ENCODE assay signal across 17 cellular contexts in the genomic region with DNA sequence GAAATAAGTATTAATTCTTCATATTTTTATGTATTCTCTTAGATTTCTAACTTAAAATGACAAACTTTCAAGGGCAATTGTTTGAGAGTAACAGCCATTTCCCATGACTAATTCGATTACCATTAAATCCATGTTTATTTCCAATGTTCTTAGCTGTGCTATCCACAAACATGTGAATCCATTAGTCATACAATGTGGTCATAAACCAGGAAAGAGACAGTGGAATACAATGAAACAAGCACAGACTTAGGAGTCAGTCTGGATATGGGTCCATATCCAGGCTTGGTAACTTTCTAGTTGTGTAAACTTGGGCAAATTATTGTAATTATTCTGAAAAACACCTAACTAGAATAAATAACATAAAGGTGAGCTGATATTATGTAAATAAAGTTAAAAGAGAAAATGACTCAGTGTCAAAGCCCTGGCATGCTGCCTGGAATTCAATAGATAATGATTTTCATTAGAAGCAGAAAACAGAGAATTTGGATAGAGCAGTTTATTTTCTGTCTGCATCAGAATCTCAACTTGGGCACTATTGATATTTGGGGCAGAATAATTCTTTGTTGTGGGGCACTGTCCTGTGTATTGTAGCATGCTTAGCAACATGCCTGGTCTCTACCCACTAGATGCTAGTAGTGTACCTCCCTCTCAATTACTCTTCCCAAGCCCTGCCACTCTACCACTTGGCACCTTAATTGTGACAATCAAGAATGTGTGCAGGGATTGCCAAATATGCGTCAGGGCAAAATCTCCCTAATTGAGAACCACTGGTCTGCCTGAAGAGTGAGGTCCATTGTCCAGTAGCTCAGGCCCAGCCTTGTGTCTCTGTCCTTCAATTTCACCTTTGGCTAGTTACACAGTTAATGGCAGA. TPM values are rescaled to one million over a fixed set of nuclear protein-coding genes. Genes with fewer than 3 reads are reported as not detected.
DNase-seq lines count a peak whose midpoint lies in the region; ATAC-seq, FAIRE-seq and TF ChIP-seq lines count a peak whose summit lies in the region.
"Had no signal": no experiment of that assay in that cellular context is flagged by ENCODE, and none has a peak within 500 bp of the region (broad histone marks: within the 10 kb centered on the region; RNA-seq: fewer than 3 reads in every experiment).

No MANE protein-coding gene starts in this region.

- H3K4me3 ChIP-seq in A549 = no peak overlapping the region
- no peak overlapping the region for H3K4me3 ChIP-seq in MG63
- H3K4me3 ChIP-seq in right atrium auricular region = no peak overlapping the region
- no peak overlapping the region for H3K4me3 ChIP-seq in psoas muscle
- H3K4me3 ChIP-seq: esophagus muscularis mucosa, neural progenitor cell had no signal

- no peak for TF ChIP-seq EP300 in A549 (IDR thresholded peaks at IDR 0.05)

- H3K27ac ChIP-seq in A549 (no peak overlapping the region), right atrium auricular region (peak overlapping the region; percentile 41 to 76), psoas muscle (no peak overlapping the region)
- H3K27ac ChIP-seq: HL-60, neural progenitor cell had no signal

- CTCF ChIA-PET in A549 (lab: Yijun Ruan, JAX) = interaction anchor here (0.6 kb wide), 1 partner anchor 779 kb away, joined by 3 read pairs; no protein-coding TSS in a partner anchor

- POLR2A ChIA-PET in A549 (lab: Yijun Ruan, JAX) = no interaction called here

- TF ChIP-seq CTCF in A549 (IDR thresholded peaks at IDR 0.05) = no peak
- no peak for TF ChIP-seq CTCF in right atrium auricular region (IDR thresholded peaks at IDR 0.05)
- TF ChIP-seq CTCF in psoas muscle (IDR thresholded peaks at IDR 0.05) = no peak

- H3K4me1 ChIP-seq in A549 = no peaks in the 10 kb centered on the region
- H3K4me1 ChIP-seq in right atrium auricular region = peaks cover 0 to 6% of the 10 kb centered on the region in 2 donors
- no peaks in the 10 kb centered on the region for H3K4me1 ChIP-seq in psoas muscle
- H3K4me1 ChIP-seq: neural progenitor cell had no signal

- intact Hi-C loops in psoas muscle (cut with DNase I) = no loop called here

- H3K36me3 ChIP-seq in MG63 (no peaks in the 10 kb centered on the region), right atrium auricular region (no peaks in the 10 kb centered on the region), psoas muscle (ENCODE audit: insufficient read depth in 1 of 2, low read depth in 1 of 2) (no peaks in the 10 kb centered on the region)
- H3K36me3 ChIP-seq: esophagus muscularis mucosa, neural progenitor cell had no signal

- no peaks in the 10 kb centered on the region for H3K27me3 ChIP-seq in MG63
- no peaks in the 10 kb centered on the region for H3K27me3 ChIP-seq in right atrium auricular region
- no peaks in the 10 kb centered on the region for H3K27me3 ChIP-seq in psoas muscle (ENCODE audit: insufficient read depth in 3 of 3, low read length in 2 of 3)
- H3K27me3 ChIP-seq: esophagus muscularis mucosa, neural progenitor cell had no signal

- H3K4me2 ChIP-seq in A549 = no peak overlapping the region
- H3K4me2 ChIP-seq: neural progenitor cell had no signal

- no peak for FAIRE-seq in A549 (lab: Jason Lieb, UNC)
- FAIRE-seq: GM12891 had no signal

- TF ChIP-seq RAD21 in A549 (conservative IDR thresholded peaks at IDR 0.05 in 1 of 2, IDR thresholded peaks at IDR 0.05 in 1 of 2) = no peak

- 38% methylated on average over 2 of the region's 2 CpGs for WGBS in A549 (ENCODE audit: missing lambda C conversion rate)
- 29 to 47% (median 31%) methylated on average over 2 of the region's 2 CpGs for WGBS in psoas muscle, 3 donors

- H3K9me3 ChIP-seq in A549 = no peaks in the 10 kb centered on the region
- H3K9me3 ChIP-seq in MG63 = no peaks in the 10 kb centered on the region
- no peaks in the 10 kb centered on the region for H3K9me3 ChIP-seq in right atrium auricular region
- no peaks in the 10 kb centered on the region for H3K9me3 ChIP-seq in psoas muscle
- H3K9me3 ChIP-seq: esophagus muscularis mucosa had no signal

- no peak for TF ChIP-seq POLR2A in A549 (IDR thresholded peaks at IDR 0.05; ENCODE audit: low read length)

- ATAC-seq in A549 (peak in 1 of 2 experiments; percentile 40; a peak in 2 of 6 replicates), psoas muscle (no peak)
- ATAC-seq: left colon had no signal

- DNase-seq in A549 (ENCODE audit: low read depth in 1 of 2, low spot score in 1 of 2) = peak in 1 of 2 experiments; percentile 10
- DNase-seq in MG63 = peak; percentile 7
- DNase-seq in dermis blood vessel endothelial cell = peak; percentile 63
- DNase-seq in right atrium auricular region (ENCODE audit: low spot score) = no peak
- no peak for DNase-seq in NCI-H510A treated with DMSO at 0.1 percent for 48 hours (lab: John Stamatoyannopoulos, UW)
- DNase-seq in T-helper 2 cell = no peak
- DNase-seq in mucosa of gallbladder (ENCODE audit: low spot score) = no peak
- no peak for DNase-seq in psoas muscle
- DNase-seq: activated CD4-positive, alpha-beta T cell treated with anti-CD3 and anti-CD28 coated beads, Interleukin-2, amount 10 ng/mL, durations not matched to agents 7 days and 5 days; DMS 273 treated with DMSO at 0.1 percent for 48 hours; left colon; stimulated activated CD4-positive, alpha-beta T cell treated with anti-CD3 and anti-CD28 coated beads, Interleukin-15, amount 100 ng/mL, for 24 hours; stimulated activated CD8-positive, alpha-beta memory T cell treated with anti-CD3 and anti-CD28 coated beads, Interleukin-4, amount 100 ng/mL, for 48 hours had no signal

TF ChIP-seq in A549, 52 proteins besides CTCF, POLR2A, EP300 and RAD21:
- TF ChIP-seq CBX8 (IDR thresholded peaks at IDR 0.05) = no peak
- no peak for TF ChIP-seq FOSL2 (IDR thresholded peaks at IDR 0.05)
- TF ChIP-seq FOSL2 (CRISPR knock-in tag; IDR thresholded peaks at IDR 0.05) = 0 out of 2 replicates have a peak, but pooled peaks have one; percentile 10
- no peak for TF ChIP-seq EHF (CRISPR knock-in tag; IDR thresholded peaks at IDR 0.05)

RNA-seq across cellular contexts. Expression of a gene that starts 44.7 kb away (rescaled TPM):
- polyA plus RNA-seq in A549 (2011; rRNA removed) = 0.05 and 0.11 TPM in 2 replicates
- polyA plus RNA-seq in A549 (2012; cell fraction: cytosol; rRNA removed) = 0.01 and 0.03 TPM in 2 replicates
- polyA plus RNA-seq in A549 (2012; cell fraction: nucleus; rRNA removed) = 0.01 TPM in 1 of 2 replicates, not detected in the other
- 0.11 TPM in 1 of 3 replicates, not detected in the others for polyA plus RNA-seq in A549 (2017; fragmentation: RNase III; extraction: RNeasy Plus Mini Kit Qiagen cat#74134 plus additional on column Dnase treatment)
- polyA minus RNA-seq in A549 (2011; rRNA and poly(A)+ RNA removed) = not detected in 2 replicates
- total RNA-seq in MG63 (2014; rRNA removed; shearing (Covaris generic); ENCODE audit: low replicate concordance) = 0.10 TPM in 1 of 2 replicates, not detected in the other
- 0.14 TPM in 1 of 2 replicates, not detected in the other for total RNA-seq in dermis blood vessel endothelial cell
- 10 to 100 TPM; 15.2 to 50.6 TPM for total RNA-seq in right atrium auricular region
- total RNA-seq in mucosa of gallbladder = 0.60 TPM
- under 1 TPM in 3 of 4 donors, not detected in 1; 0.19 to 0.44 (median 0.22) TPM for total RNA-seq in psoas muscle
- under 1 TPM; 0.08 to 0.17 (median 0.14) TPM for polyA plus RNA-seq in psoas muscle
- total RNA-seq: activated CD4-positive, alpha-beta T cell treated with anti-CD3 and anti-CD28 coated beads, Interleukin-2, amount 10 ng/mL, durations not matched to agents 7 days and 5 days had no signal

Comparison
In these comparisons a context has a peak if more than half of its experiments do, and no peak if none do; other contexts are left out.
1. DNase-seq: peak in MG63 (single experiment) and dermis blood vessel endothelial cell (single experiment); none in right atrium auricular region (single experiment), NCI-H510A treated with DMSO at 0.1 percent for 48 hours (single experiment), T-helper 2 cell (0 of 5), mucosa of gallbladder (single experiment) and psoas muscle (0 of 2).
2. H3K27ac ChIP-seq: peak in right atrium auricular region (2 of 2); none in A549 (0 of 2) and psoas muscle (single experiment).
3. RNA of a gene that starts 44.7 kb away (total RNA-seq): 15.2 to 50.6 TPM in right atrium auricular region; 0.60 TPM in mucosa of gallbladder (single experiment), 0.19 to 0.44 TPM in psoas muscle, 0.10 TPM in MG63 and 0.14 TPM in dermis blood vessel endothelial cell; every median in the first group is over 10 times any median in the second.